8 cellular contexts compared by ENCODE assay signal in genomic region chr15:74489518-74490338, GRCh38. TPM values are rescaled to one million over a fixed set of nuclear protein-coding genes. Genes with fewer than 3 reads are reported as not detected.
DNase-seq lines count a peak whose midpoint lies in the region; ATAC-seq, FAIRE-seq and TF ChIP-seq lines count a peak whose summit lies in the region.

No MANE protein-coding gene starts in this region.

- H3K4me3 ChIP-seq in AG09309 (ENCODE audit: control insufficient read depth, low read depth, low read length) (no peak overlapping the region), astrocyte of the spinal cord (ENCODE audit: low read depth, low read length) (no peak overlapping the region)

- in situ Hi-C loops in astrocyte of the spinal cord (cut with HindIII; ENCODE audit: low sequenced_read_pairs): no loop called here

- H3K9me3 Mint-ChIP-seq in immature natural killer cell: no peaks in the 10 kb centered on the region

- peaks cover 0 to 4% (median 2%) of the 10 kb centered on the region in 3 donors for H3K36me3 Mint-ChIP-seq in immature natural killer cell

- peaks cover 21 to 32% of the 10 kb centered on the region in 2 donors for H3K4me1 Mint-ChIP-seq in immature natural killer cell

- no peak for ATAC-seq in HG03460 (IDR thresholded peaks at IDR 0.05; ENCODE audit: unreplicated experiment)

- peaks cover 0 to 2% (median 0%) of the 10 kb centered on the region in 3 donors for H3K27me3 Mint-ChIP-seq in immature natural killer cell (ENCODE audit: low read depth in 3 of 3)

- TF ChIP-seq CTCF in AG09309 (IDR thresholded peaks at IDR 0.05; ENCODE audit: control insufficient read depth, insufficient read depth, low read depth, low read length, missing control alignments): peak; percentile 70
- TF ChIP-seq CTCF in LNCAP (IDR thresholded peaks at IDR 0.05): peak; percentile 77
- peak; percentile 78 for TF ChIP-seq CTCF in astrocyte of the spinal cord (IDR thresholded peaks at IDR 0.05; ENCODE audit: low read depth, low read length)

- H3K27ac Mint-ChIP-seq in immature natural killer cell: peak overlapping the region; percentile 36 to 84 (median 80)

- DNase-seq in AG09309 (ENCODE audit: low read depth) (no peak), GM18507 (ENCODE audit: extremely low spot score, insufficient read length, low read depth) (peak; percentile 52), T-helper 9 cell (peak; percentile 52), astrocyte of the spinal cord (ENCODE audit: low read depth, low spot score) (peak; percentile 36), immature natural killer cell (peak; percentile 57 to 65 (median 65))
- DNase-seq in stimulated activated CD4-positive, alpha-beta T cell treated with anti-CD3 and anti-CD28 coated beads, Interleukin-2, amount 100 ng/mL, for 48 hours: peak; percentile 65 to 66

- H3K4me3 Mint-ChIP-seq in immature natural killer cell: peak overlapping the region; percentile 18 to 73 (median 63)

- FAIRE-seq in GM18507 (lab: Jason Lieb, UNC): peak; percentile 78

RNA-seq across cellular contexts. Expression of gene UBL7, which starts 28.8 kb away (rescaled TPM):
- polyA plus RNA-seq in immature natural killer cell: 100 to 1,000 TPM; 110 to 163 (median 128) TPM

RNA-seq across cellular contexts. Expression of gene ARID3B, which starts 51.3 kb away (rescaled TPM):
- polyA plus RNA-seq in immature natural killer cell: 10 to 100 TPM in 1 of 3 donors, 1 to 10 TPM in 2; 3.2 to 17.3 (median 6.6) TPM

RNA-seq across cellular contexts. Expression of gene SEMA7A, which starts 56.0 kb away (rescaled TPM):
- 1 to 10 TPM in 1 of 3 donors, under 1 TPM in 1, not detected in 1; 0.90 to 3.7 TPM for polyA plus RNA-seq in immature natural killer cell
